In the genomic region with DNA sequence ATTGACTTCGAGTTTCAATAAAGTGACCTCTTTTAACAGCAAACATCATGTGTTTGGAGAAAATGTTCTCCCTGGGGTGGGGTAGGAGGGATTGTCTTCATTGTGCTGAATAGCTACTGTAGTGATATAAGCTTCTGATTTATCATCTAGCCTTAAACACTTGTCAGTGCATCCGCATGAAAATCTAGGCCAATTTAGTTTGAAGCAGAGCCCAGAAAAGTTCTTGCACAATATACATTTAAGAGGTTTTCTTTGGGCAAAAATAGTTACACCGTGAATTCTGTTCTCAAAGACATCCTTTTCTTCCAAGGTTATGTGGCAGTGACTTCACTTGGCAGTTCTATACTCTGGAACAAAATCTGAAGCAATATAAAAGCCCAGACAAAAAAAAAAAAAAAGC, we compare ENCODE assay signal across 22 cellular contexts.
A peak's percentile ranks its signal among the peaks of the same experiment; 100 is the strongest.
DNase-seq lines count a peak whose midpoint lies in the region; ATAC-seq and TF ChIP-seq lines count a peak whose summit lies in the region.
"Had no signal": no experiment of that assay in that cellular context is flagged by ENCODE, and none has a peak within 500 bp of the region (broad histone marks: within the 10 kb centered on the region; RNA-seq: fewer than 3 reads in every experiment).

No MANE protein-coding gene starts in this region.

- no peaks in the 10 kb centered on the region for H3K36me3 Mint-ChIP-seq in nephron (ENCODE audit: low read depth)
- no peaks in the 10 kb centered on the region for H3K36me3 Mint-ChIP-seq in activated CD4-positive, alpha-beta T cell treated with anti-CD3 and anti-CD28 coated beads, Interleukin-2, amount 10 ng/mL, durations not matched to agents 24 days and 14 days (ENCODE audit: low read depth)
- H3K36me3 Mint-ChIP-seq: CD4-positive, alpha-beta memory T cell had no signal

- H3K4me2 ChIP-seq in GM23248 (ENCODE audit: unreplicated experiment) (peak overlapping the region; percentile 59), fibroblast of lung (ENCODE audit: extremely low read depth, insufficient read depth, low read length) (peak overlapping the region; percentile 11)
- H3K4me2 ChIP-seq: A549, KMS-11 had no signal

- H3K9ac ChIP-seq in GM23248 (0 out of 2 replicates have a peak overlapping the region, but pooled peaks have one; percentile 12), fibroblast of lung (ENCODE audit: insufficient read depth, low read length) (no peak overlapping the region)
- H3K9ac ChIP-seq: KMS-11 had no signal

- peak overlapping the region; percentile 69 for H3K4me3 ChIP-seq in ACC112 (ENCODE audit: low read depth, low read length)
- H3K4me3 ChIP-seq in GM23248, result peak overlapping the region; percentile 40
- no peak overlapping the region for H3K4me3 ChIP-seq in fibroblast of lung (replicated peaks in 1 of 4; ENCODE audit: control extremely low read depth in 1 of 4, insufficient read depth in 1 of 4, low read depth in 3 of 4, low read length in 4 of 4)
- H3K4me3 ChIP-seq: A549, SJSA1 had no signal

- H3K27ac ChIP-seq in ACC112 (ENCODE audit: low read depth, low read length) (no peak overlapping the region), GM23248 (peak overlapping the region; percentile 21; the same call in 1 of the 2 replicates), fibroblast of lung (ENCODE audit: insufficient read depth, low read length) (no peak overlapping the region)
- H3K27ac ChIP-seq: A549, KMS-11, SJSA1 had no signal

- no peak overlapping the region for H3K4me3 Mint-ChIP-seq in nephron
- no peak overlapping the region for H3K4me3 Mint-ChIP-seq in activated CD4-positive, alpha-beta T cell treated with anti-CD3 and anti-CD28 coated beads, Interleukin-2, amount 10 ng/mL, durations not matched to agents 24 days and 14 days
- H3K4me3 Mint-ChIP-seq: CD4-positive, alpha-beta memory T cell; H9 had no signal

- H2AFZ ChIP-seq in ACC112 (ENCODE audit: low read length, unreplicated experiment) (peak overlapping the region; percentile 99), GM23248 (no peak overlapping the region), fibroblast of lung (ENCODE audit: low read length) (no peak overlapping the region)

- H3K4me1 Mint-ChIP-seq in nephron, result peaks cover 31% of the 10 kb centered on the region
- no peaks in the 10 kb centered on the region for H3K4me1 Mint-ChIP-seq in activated CD4-positive, alpha-beta T cell treated with anti-CD3 and anti-CD28 coated beads, Interleukin-2, amount 10 ng/mL, durations not matched to agents 24 days and 14 days
- H3K4me1 Mint-ChIP-seq: CD4-positive, alpha-beta memory T cell; H9 had no signal

- no peaks in the 10 kb centered on the region for H3K9me2 ChIP-seq in GM23248 (ENCODE audit: insufficient read depth)

- H3K79me2 ChIP-seq in ACC112 (ENCODE audit: control insufficient read depth, insufficient read depth, low read length, unreplicated experiment), result no peaks in the 10 kb centered on the region
- H3K79me2 ChIP-seq in GM23248 (ENCODE audit: insufficient read depth), result no peaks in the 10 kb centered on the region
- no peaks in the 10 kb centered on the region for H3K79me2 ChIP-seq in fibroblast of lung (ENCODE audit: control insufficient read depth, insufficient read depth, low read length)

- peaks cover 19% of the 10 kb centered on the region for H3K9me3 Mint-ChIP-seq in nephron
- H3K9me3 Mint-ChIP-seq in activated CD4-positive, alpha-beta T cell treated with anti-CD3 and anti-CD28 coated beads, Interleukin-2, amount 10 ng/mL, durations not matched to agents 24 days and 14 days, result peaks cover 7% of the 10 kb centered on the region

- peaks cover 5% of the 10 kb centered on the region for H3K27me3 Mint-ChIP-seq in nephron (ENCODE audit: low read depth)
- H3K27me3 Mint-ChIP-seq in activated CD4-positive, alpha-beta T cell treated with anti-CD3 and anti-CD28 coated beads, Interleukin-2, amount 10 ng/mL, durations not matched to agents 24 days and 14 days, result peaks cover 6% of the 10 kb centered on the region

- no peaks in the 10 kb centered on the region for H3K36me3 ChIP-seq in ACC112 (ENCODE audit: insufficient read depth, low read length)
- H3K36me3 ChIP-seq in GM23248 (ENCODE audit: low read depth), result no peaks in the 10 kb centered on the region
- H3K36me3 ChIP-seq in fibroblast of lung (ENCODE audit: control insufficient read depth, insufficient read depth, low read length), result no peaks in the 10 kb centered on the region
- H3K36me3 ChIP-seq: SJSA1 had no signal

- no peak for TF ChIP-seq CTCF in fibroblast of lung (conservative IDR thresholded peaks at IDR 0.05 in 1 of 2, IDR thresholded peaks at IDR 0.05 in 1 of 2; ENCODE audit: low read depth in 1 of 2, low read length in 2 of 2)
- TF ChIP-seq CTCF in nephron (IDR thresholded peaks at IDR 0.05; ENCODE audit: unreplicated experiment in 3 of 3), result no peak
- no peak for TF ChIP-seq CTCF in GM13977 (IDR thresholded peaks at IDR 0.05; ENCODE audit: extremely low read depth, insufficient read depth, missing control alignments)

- no peaks in the 10 kb centered on the region for H3K27me3 ChIP-seq in ACC112 (ENCODE audit: insufficient read depth, low read length)
- H3K27me3 ChIP-seq in GM23248 (replicated peaks; ENCODE audit: insufficient read depth), result no peaks in the 10 kb centered on the region
- no peaks in the 10 kb centered on the region for H3K27me3 ChIP-seq in fibroblast of lung (ENCODE audit: control insufficient read depth, insufficient read depth, low read length)
- H3K27me3 ChIP-seq: SJSA1 had no signal

- H3K4me1 ChIP-seq in ACC112 (ENCODE audit: control insufficient read depth, insufficient read depth, low read length, unreplicated experiment) (peaks cover 8% of the 10 kb centered on the region), GM23248 (ENCODE audit: insufficient read depth) (peaks cover 23% of the 10 kb centered on the region), fibroblast of lung (ENCODE audit: control insufficient read depth, extremely low read depth, insufficient read depth, low read length) (no peaks in the 10 kb centered on the region)
- H3K4me1 ChIP-seq: A549, SJSA1 had no signal

- H3K9me3 ChIP-seq in GM23248 (ENCODE audit: low read depth) (no peaks in the 10 kb centered on the region), fibroblast of lung (ENCODE audit: control insufficient read depth, insufficient read depth, low read depth, low read length) (no peaks in the 10 kb centered on the region)
- H3K9me3 ChIP-seq: A549, SJSA1 had no signal

- in situ Hi-C loops in GM23248 (cut with MboI), result no loop called here
- in situ Hi-C loops in GM13977 (cut with MboI; ENCODE audit: low pct_unique_long_range_greater_than_20kb, low sequenced_read_pairs, unreplicated experiment), result no loop called here

- peak overlapping the region in 2 of 3 experiments; percentile 17 to 31 for H3K27ac Mint-ChIP-seq in nephron
- H3K27ac Mint-ChIP-seq in activated CD4-positive, alpha-beta T cell treated with anti-CD3 and anti-CD28 coated beads, Interleukin-2, amount 10 ng/mL, durations not matched to agents 24 days and 14 days, result no peak overlapping the region
- H3K27ac Mint-ChIP-seq: CD4-positive, alpha-beta memory T cell; H9 had no signal

- peak; percentile 75 for DNase-seq in GM23248
- peak; percentile 60 to 72 for DNase-seq in fibroblast of lung (ENCODE audit: low read depth in 2 of 2)
- no peak for DNase-seq in GM13977 (ENCODE audit: low spot score)
- no peak for DNase-seq in GDM1 (lab: John Stamatoyannopoulos, UW)
- DNase-seq in activated CD4-positive, alpha-beta T cell treated with anti-CD3 and anti-CD28 coated beads, Interleukin-2, amount 10 ng/mL, durations not matched to agents 24 days and 14 days, result no peak
- DNase-seq: activated CD4-positive, alpha-beta T cell treated with anti-CD3 and anti-CD28 coated beads, Interleukin-2, amount 50 U/mL, for 48 hours; activated gamma-delta T cell; amniotic stem cell; caudate nucleus; CD4-positive, alpha-beta memory T cell; H9; head of caudate nucleus; NCI-H1048; NCI-H2029 treated with DMSO at 0.1 percent for 48 hours; NCI-H345; stimulated activated CD8-positive, alpha-beta memory T cell treated with anti-CD3 and anti-CD28 coated beads, Interleukin-4, amount 100 ng/mL, for 48 hours had no signal

- ATAC-seq in GM21619 (IDR thresholded peaks at IDR 0.05; ENCODE audit: unreplicated experiment), result no peak
- ATAC-seq: A549 had no signal

- intact Hi-C loops in activated CD4-positive, alpha-beta T cell treated with anti-CD3 and anti-CD28 coated beads, Interleukin-2, amount 10 ng/mL, durations not matched to agents 24 days and 14 days (cut with micrococcal nuclease), result no loop called here

- WGBS in GM23248 (ENCODE audit: low coverage in 1 of 2, low lambda C conversion rate in 2 of 2, missing lambda C conversion rate in 2 of 2), 2 experiments, result 3 to 8% methylated on average over 3 of the region's 3 CpGs

- H4K20me1 ChIP-seq in GM23248 (ENCODE audit: insufficient read depth) (no peaks in the 10 kb centered on the region), fibroblast of lung (ENCODE audit: control insufficient read depth, extremely low read depth, insufficient read depth, low read length) (no peaks in the 10 kb centered on the region)

- peaks cover 19% of the 10 kb centered on the region for H3F3A ChIP-seq in GM23248 (ENCODE audit: insufficient read depth)

Comparison
In these comparisons a context has a peak if more than half of its experiments do, and no peak if none do; other contexts are left out.
1. H3K4me3 ChIP-seq: peak in ACC112 (single experiment) and GM23248 (single experiment); none in fibroblast of lung (0 of 4).
2. DNase-seq: peak in GM23248 (single experiment) and fibroblast of lung (2 of 2); none in GM13977 (single experiment), GDM1 (single experiment) and activated CD4-positive, alpha-beta T cell treated with anti-CD3 and anti-CD28 coated beads, Interleukin-2, amount 10 ng/mL, durations not matched to agents 24 days and 14 days (single experiment).